8 cellular contexts compared by ENCODE assay signal in genomic region chr17:51260237-51260959, GRCh38.
DNase-seq lines count a peak whose midpoint lies in the region; ATAC-seq and TF ChIP-seq lines count a peak whose summit lies in the region.

Gene UTP18, plus strand, starts transcription at chr17:51260546. Its CDS starts 39 bp downstream, at chr17:51260585.

- no peak for TF ChIP-seq CTCF in AG10803 (conservative IDR thresholded peaks at IDR 0.05; ENCODE audit: low read length)

- DNase-seq in AG10803 (ENCODE audit: low read depth) (peak; percentile 98), NCI-H345 treated with DMSO at 0.1 percent for 48 hours (lab: John Stamatoyannopoulos, UW; ENCODE audit: unreplicated experiment) (peak; percentile 91), iris pigment epithelial cell (ENCODE audit: low read depth) (peak; percentile 98)
- peak; percentile 85 to 95 (median 91) for DNase-seq in activated CD4-positive, CD25-positive, alpha-beta regulatory T cell (lab: John Stamatoyannopoulos, UW)
- DNase-seq in central memory CD4-positive, alpha-beta T cell = peak; percentile 97
- DNase-seq in stimulated activated CD4-positive, alpha-beta T cell treated with anti-CD3 and anti-CD28 coated beads, Interleukin-12 subunit alpha, Interleukin-12 subunit beta, amount 100 ng/mL, for 24 hours (ENCODE audit: low read depth in 2 of 2) = peak; percentile 91 to 92

- ATAC-seq in GM19035 (IDR thresholded peaks at IDR 0.05; ENCODE audit: unreplicated experiment) = peak; percentile 76
- peak; percentile 70 for ATAC-seq in HG03342 (IDR thresholded peaks at IDR 0.05; ENCODE audit: unreplicated experiment)

- peak within 1 kb of the TSS; percentile 85 for H3K4me3 ChIP-seq in AG10803 (ENCODE audit: low read length)

Comparison
In these comparisons a context has a peak if more than half of its experiments do, and no peak if none do; other contexts are left out.
1. Peak in every context shown above with its lines: DNase-seq, ATAC-seq and H3K4me3 ChIP-seq.